13 cellular contexts compared by ENCODE assay signal in the genomic region with DNA sequence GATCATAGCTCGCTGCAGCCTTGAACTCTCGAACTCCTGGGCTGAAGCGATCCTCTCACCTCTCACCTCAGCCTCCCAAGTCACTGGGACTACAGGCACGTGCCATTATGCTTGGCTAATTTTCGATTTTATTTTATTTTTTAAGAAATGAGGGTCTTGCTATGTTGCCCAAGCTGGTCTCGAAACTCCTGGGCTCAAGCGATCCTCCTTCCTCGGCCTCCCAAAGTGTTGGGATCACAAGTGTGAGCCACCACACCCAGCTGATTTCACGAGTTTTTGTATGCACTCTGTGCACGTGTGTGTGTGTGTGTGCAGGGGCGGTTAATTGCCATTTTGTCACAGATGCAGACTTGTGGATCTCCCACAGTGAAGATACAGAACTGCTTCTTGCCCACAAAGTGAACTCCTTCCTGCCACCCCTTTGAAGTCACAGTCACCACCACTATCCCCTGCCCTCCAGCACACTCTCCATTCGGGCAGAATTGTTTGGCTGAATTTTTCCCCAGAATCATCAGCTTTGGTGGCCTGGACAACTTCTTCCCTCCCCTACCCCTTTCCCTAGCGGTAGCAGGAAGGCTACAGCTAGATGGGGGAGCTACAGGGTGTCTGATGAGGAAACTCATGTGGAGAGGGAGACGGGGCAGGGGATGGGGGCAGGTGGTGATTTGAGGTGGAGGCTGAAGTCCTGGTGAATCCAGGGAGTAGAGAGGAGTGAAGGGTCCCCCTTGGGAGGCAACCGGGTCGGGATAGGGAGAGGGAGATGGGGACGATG. TPM values are rescaled to one million over a fixed set of nuclear protein-coding genes. Genes with fewer than 3 reads are reported as not detected.
DNase-seq lines count a peak whose midpoint lies in the region; ATAC-seq, FAIRE-seq and TF ChIP-seq lines count a peak whose summit lies in the region.
"Had no signal": no experiment of that assay in that cellular context is flagged by ENCODE, and none has a peak within 500 bp of the region (broad histone marks: within the 10 kb centered on the region; RNA-seq: fewer than 3 reads in every experiment).

No MANE protein-coding gene starts in this region.

- H2AFZ ChIP-seq in astrocyte (ENCODE audit: low read depth, low read length) (peak overlapping the region; percentile 66), mesenchymal stem cell (ENCODE audit: low read depth, low read length) (no peak overlapping the region)

- H3K4me2 ChIP-seq in astrocyte (ENCODE audit: low read length), result peak overlapping the region; percentile 63
- H3K4me2 ChIP-seq in mesenchymal stem cell (ENCODE audit: low read length, poor library complexity, severe bottlenecking), result peak overlapping the region; percentile 48

- no peak overlapping the region for H3K18ac ChIP-seq in mesenchymal stem cell (ENCODE audit: low read depth in 1 of 2, low read length in 2 of 2)

- no peaks in the 10 kb centered on the region for H3K9me3 Mint-ChIP-seq in astrocyte (ENCODE audit: unreplicated experiment)
- H3K9me3 Mint-ChIP-seq in stimulated activated naive CD8-positive, alpha-beta T cell treated with anti-CD3 and anti-CD28 coated beads, Interleukin-15, amount 100 ng/mL, for 72 hours, result no peaks in the 10 kb centered on the region

- H2BK5ac ChIP-seq in mesenchymal stem cell (ENCODE audit: low read depth, low read length, poor library complexity, severe bottlenecking), result no peak overlapping the region

- WGBS in heart right ventricle, 2 donors, result 59% methylated on average over 17 of the region's 17 CpGs
- WGBS in mesenchymal stem cell, result 82% methylated on average over 16 of the region's 17 CpGs

- no peak overlapping the region for H3K23ac ChIP-seq in mesenchymal stem cell (ENCODE audit: low read length in 2 of 2)

- intact Hi-C loops in heart right ventricle (cut with DNase I), result no loop called here

- H3K27ac Mint-ChIP-seq in astrocyte (ENCODE audit: unreplicated experiment), result no peak overlapping the region
- no peak overlapping the region for H3K27ac Mint-ChIP-seq in stimulated activated naive CD8-positive, alpha-beta T cell treated with anti-CD3 and anti-CD28 coated beads, Interleukin-15, amount 100 ng/mL, for 72 hours

- H3K36me3 Mint-ChIP-seq in astrocyte (ENCODE audit: low read depth, unreplicated experiment), result no peaks in the 10 kb centered on the region

- H3K14ac ChIP-seq in mesenchymal stem cell (ENCODE audit: low read length in 2 of 2), result no peak overlapping the region

- H3K9me3 ChIP-seq in cardiac muscle cell (ENCODE audit: low read depth) (no peaks in the 10 kb centered on the region), heart right ventricle (no peaks in the 10 kb centered on the region), astrocyte (ENCODE audit: insufficient read depth, low read depth, low read length) (no peaks in the 10 kb centered on the region), mesenchymal stem cell (ENCODE audit: control insufficient read depth, low read length) (no peaks in the 10 kb centered on the region)

- H3K4me1 Mint-ChIP-seq in astrocyte (ENCODE audit: low read depth, unreplicated experiment), result no peaks in the 10 kb centered on the region
- peaks cover 15% of the 10 kb centered on the region for H3K4me1 Mint-ChIP-seq in stimulated activated naive CD8-positive, alpha-beta T cell treated with anti-CD3 and anti-CD28 coated beads, Interleukin-15, amount 100 ng/mL, for 72 hours

- H4K91ac ChIP-seq in mesenchymal stem cell (ENCODE audit: low read length), result no peak overlapping the region

- H2AK5ac ChIP-seq in mesenchymal stem cell (ENCODE audit: low read length, severe bottlenecking), result no peak overlapping the region

- peak overlapping the region; percentile 77 for H3K27ac ChIP-seq in cardiac muscle cell
- H3K27ac ChIP-seq in heart right ventricle, result no peak overlapping the region
- no peak overlapping the region for H3K27ac ChIP-seq in astrocyte (ENCODE audit: low read depth, low read length)
- H3K27ac ChIP-seq in mesenchymal stem cell (ENCODE audit: low read length, poor library complexity, severe bottlenecking), result no peak overlapping the region

- H3K79me1 ChIP-seq in mesenchymal stem cell (replicated peaks; ENCODE audit: low read length, poor library complexity, severe bottlenecking), result no peaks in the 10 kb centered on the region

- H2BK12ac ChIP-seq in mesenchymal stem cell (ENCODE audit: low read length in 2 of 2), result no peak overlapping the region

- no peak for TF ChIP-seq CTCF in cardiac muscle cell (IDR thresholded peaks at IDR 0.05; ENCODE audit: low read depth, low read length)
- TF ChIP-seq CTCF in heart right ventricle (IDR thresholded peaks at IDR 0.05), result no peak
- TF ChIP-seq CTCF in astrocyte (IDR thresholded peaks at IDR 0.05; ENCODE audit: insufficient read depth, low read depth, low read length), result no peak

- no peak overlapping the region for H2BK15ac ChIP-seq in mesenchymal stem cell (ENCODE audit: low read depth, poor library complexity, severe bottlenecking)

- ATAC-seq in heart right ventricle (no peak), HG02678 (IDR thresholded peaks at IDR 0.05; ENCODE audit: unreplicated experiment) (no peak), GM18517 (IDR thresholded peaks at IDR 0.05; ENCODE audit: unreplicated experiment) (no peak)
- ATAC-seq in stimulated activated naive CD8-positive, alpha-beta T cell treated with anti-CD3 and anti-CD28 coated beads, Interleukin-15, amount 100 ng/mL, for 72 hours, result no peak

- no peak overlapping the region for H2BK120ac ChIP-seq in mesenchymal stem cell (ENCODE audit: low read depth, low read length)

- H4K20me1 ChIP-seq in astrocyte (ENCODE audit: insufficient read depth, low read length), result no peaks in the 10 kb centered on the region

- H3K79me2 ChIP-seq in astrocyte (ENCODE audit: insufficient read depth, low read length), result no peaks in the 10 kb centered on the region

- H3K4me3 ChIP-seq in cardiac muscle cell (peak overlapping the region; percentile 30), heart right ventricle (no peak overlapping the region), astrocyte (ENCODE audit: insufficient read depth, low read depth, low read length) (no peak overlapping the region), mesenchymal stem cell (ENCODE audit: insufficient read depth in 1 of 2, low read depth in 1 of 2, low read length in 2 of 2) (no peak overlapping the region)
- H3K4me3 ChIP-seq: lung had no signal

- H3K4ac ChIP-seq in mesenchymal stem cell (ENCODE audit: low read depth in 1 of 2, low read length in 2 of 2), result no peak overlapping the region

- FAIRE-seq in astrocyte (lab: Jason Lieb, UNC), result no peak
- FAIRE-seq: bronchial epithelial cell, endothelial cell of umbilical vein, urothelium cell line had no signal

- H3K27me3 Mint-ChIP-seq in astrocyte (ENCODE audit: low read depth, unreplicated experiment), result peaks cover 34% of the 10 kb centered on the region
- peaks cover 26% of the 10 kb centered on the region for H3K27me3 Mint-ChIP-seq in stimulated activated naive CD8-positive, alpha-beta T cell treated with anti-CD3 and anti-CD28 coated beads, Interleukin-15, amount 100 ng/mL, for 72 hours

- H4K8ac ChIP-seq in mesenchymal stem cell (ENCODE audit: low read length), result no peak overlapping the region

- H3K9ac ChIP-seq in astrocyte (ENCODE audit: low read length) (no peak overlapping the region), mesenchymal stem cell (ENCODE audit: low read length) (no peak overlapping the region)

- H3K27me3 ChIP-seq in cardiac muscle cell (no peaks in the 10 kb centered on the region), heart right ventricle (peaks cover 4 to 87% (median 70%) of the 10 kb centered on the region in 7 donors), astrocyte (ENCODE audit: insufficient read depth, low read length) (peaks cover 9% of the 10 kb centered on the region), mesenchymal stem cell (ENCODE audit: control insufficient read depth in 1 of 2, insufficient read depth in 1 of 2, low read length in 2 of 2) (peaks cover 47 to 79% of the 10 kb centered on the region in 2 experiments)

- H3K36me3 ChIP-seq in cardiac muscle cell (no peaks in the 10 kb centered on the region), heart right ventricle (no peaks in the 10 kb centered on the region), astrocyte (ENCODE audit: insufficient read depth, low read length) (no peaks in the 10 kb centered on the region), mesenchymal stem cell (ENCODE audit: control insufficient read depth in 1 of 2, insufficient read depth in 2 of 2, low read depth in 1 of 2, low read length in 2 of 2) (no peaks in the 10 kb centered on the region)

- H3K4me1 ChIP-seq in cardiac muscle cell (ENCODE audit: low read depth) (no peaks in the 10 kb centered on the region), heart right ventricle (peaks cover 0 to 11% (median 0%) of the 10 kb centered on the region in 9 donors), astrocyte (ENCODE audit: insufficient read depth, low read length) (no peaks in the 10 kb centered on the region), mesenchymal stem cell (ENCODE audit: control insufficient read depth, insufficient read depth, low read depth, low read length) (peaks cover 12% of the 10 kb centered on the region)

- peak overlapping the region; percentile 34 for H3K4me3 Mint-ChIP-seq in astrocyte (ENCODE audit: unreplicated experiment)
- peak overlapping the region; percentile 80 to 82 for H3K4me3 Mint-ChIP-seq in stimulated activated naive CD8-positive, alpha-beta T cell treated with anti-CD3 and anti-CD28 coated beads, Interleukin-15, amount 100 ng/mL, for 72 hours

- DNase-seq in cardiac muscle cell (ENCODE audit: low read depth in 1 of 2, low spot score in 1 of 2) (no peak), heart right ventricle (no peak), astrocyte (ENCODE audit: low read depth) (no peak), mesenchymal stem cell (no peak), NCI-H446 treated with DMSO at 0.1 percent for 48 hours (lab: John Stamatoyannopoulos, UW) (no peak)
- no peak for DNase-seq in stimulated activated naive CD8-positive, alpha-beta T cell treated with anti-CD3 and anti-CD28 coated beads, Interleukin-15, amount 100 ng/mL, for 72 hours
- DNase-seq: NCI-H510A had no signal

RNA-seq across cellular contexts. Expression of gene CELF5, which starts 59.6 kb away (rescaled TPM):
- total RNA-seq in cardiac muscle cell (3.1 and 8.4 TPM in 2 replicates), heart right ventricle (not detected), astrocyte (1.2 and 1.4 TPM in 2 replicates)
- polyA plus RNA-seq in cardiac muscle cell (4.5 and 7.2 TPM in 2 replicates), heart right ventricle (not detected)
- 0.06 TPM for polyA plus RNA-seq in mesenchymal stem cell (2013, experiment 1 of 2)
- polyA plus RNA-seq in mesenchymal stem cell (2013, experiment 2 of 2), result 0.14 TPM
- total RNA-seq: bronchial epithelial cell, endothelial cell of umbilical vein had no signal
- polyA plus RNA-seq: endothelial cell of umbilical vein had no signal
